ENCODE assay signal across 17 cellular contexts in genomic region chr2:4151521-4151920, GRCh38.
DNase-seq lines count a peak whose midpoint lies in the region; ATAC-seq and TF ChIP-seq lines count a peak whose summit lies in the region.
"Had no signal": no experiment of that assay in that cellular context is flagged by ENCODE, and none has a peak within 500 bp of the region (broad histone marks: within the 10 kb centered on the region; RNA-seq: fewer than 3 reads in every experiment).

No MANE protein-coding gene starts in this region.

- intact Hi-C loops in esophagus muscularis mucosa (cut with DNase I), result no loop called here

- H3K4me1 ChIP-seq in esophagus muscularis mucosa, result no peaks in the 10 kb centered on the region
- H3K4me1 ChIP-seq: BLaER1, Caco-2 had no signal

- no peaks in the 10 kb centered on the region for H3K36me3 ChIP-seq in esophagus muscularis mucosa
- H3K36me3 ChIP-seq: BLaER1 had no signal

- H3K27ac Mint-ChIP-seq in osteocyte (ENCODE audit: unreplicated experiment), result peak overlapping the region; percentile 72
- H3K27ac Mint-ChIP-seq in stimulated activated effector memory CD8-positive, alpha-beta T cell treated with anti-CD3 and anti-CD28 coated beads, Interleukin-12 subunit alpha, Interleukin-12 subunit beta, amount 100 ng/mL, for 72 hours, result no peak overlapping the region
- H3K27ac Mint-ChIP-seq: B cell; CD4-positive, CD25-positive, alpha-beta regulatory T cell; CD8-positive, alpha-beta T cell had no signal

- H3K9me3 ChIP-seq in esophagus muscularis mucosa, result peaks cover 0 to 5% (median 0%) of the 10 kb centered on the region in 4 donors
- H3K9me3 ChIP-seq: Caco-2 had no signal

- H3K9me3 Mint-ChIP-seq in osteocyte (ENCODE audit: unreplicated experiment), result peaks cover 27% of the 10 kb centered on the region
- peaks cover 19% of the 10 kb centered on the region for H3K9me3 Mint-ChIP-seq in stimulated activated effector memory CD8-positive, alpha-beta T cell treated with anti-CD3 and anti-CD28 coated beads, Interleukin-12 subunit alpha, Interleukin-12 subunit beta, amount 100 ng/mL, for 72 hours

- H3K27ac ChIP-seq in esophagus muscularis mucosa (replicated peaks in 1 of 4), result no peak overlapping the region
- H3K27ac ChIP-seq: BLaER1, C4-2B, GM23248 had no signal

- TF ChIP-seq POLR2A in esophagus muscularis mucosa (IDR thresholded peaks at IDR 0.05; ENCODE audit: low read depth), result no peak

- DNase-seq in NCI-H774 (lab: John Stamatoyannopoulos, UW), result peak; percentile 23
- DNase-seq in esophagus muscularis mucosa (ENCODE audit: extremely low spot score), result peak; percentile 42
- DNase-seq in osteocyte (ENCODE audit: extremely low spot score, unreplicated experiment), result no peak
- DNase-seq in NK-92 (lab: John Stamatoyannopoulos, UW; ENCODE audit: unreplicated experiment), result no peak
- DNase-seq in stimulated activated effector memory CD8-positive, alpha-beta T cell treated with anti-CD3 and anti-CD28 coated beads, Interleukin-12 subunit alpha, Interleukin-12 subunit beta, amount 100 ng/mL, for 72 hours (ENCODE audit: low spot score in 2 of 2), result no peak
- no peak for DNase-seq in NCI-H2081 treated with DMSO at 0.1 percent for 48 hours (lab: John Stamatoyannopoulos, UW)
- DNase-seq: Caco-2; CD4-positive, CD25-positive, alpha-beta regulatory T cell; CD8-positive, alpha-beta T cell; DMS153; DND-41; GM23248; H7; HCEC 1CT had no signal

- no peak overlapping the region for H3K4me3 ChIP-seq in esophagus muscularis mucosa
- H3K4me3 ChIP-seq: BLaER1, GM23248 had no signal

- H3K4me3 Mint-ChIP-seq in osteocyte (ENCODE audit: unreplicated experiment), result no peak overlapping the region
- no peak overlapping the region for H3K4me3 Mint-ChIP-seq in stimulated activated effector memory CD8-positive, alpha-beta T cell treated with anti-CD3 and anti-CD28 coated beads, Interleukin-12 subunit alpha, Interleukin-12 subunit beta, amount 100 ng/mL, for 72 hours
- H3K4me3 Mint-ChIP-seq: B cell; CD8-positive, alpha-beta T cell had no signal

- H3K36me3 Mint-ChIP-seq in osteocyte (ENCODE audit: unreplicated experiment), result peaks cover 2% of the 10 kb centered on the region
- no peaks in the 10 kb centered on the region for H3K36me3 Mint-ChIP-seq in stimulated activated effector memory CD8-positive, alpha-beta T cell treated with anti-CD3 and anti-CD28 coated beads, Interleukin-12 subunit alpha, Interleukin-12 subunit beta, amount 100 ng/mL, for 72 hours
- H3K36me3 Mint-ChIP-seq: CD4-positive, CD25-positive, alpha-beta regulatory T cell; CD8-positive, alpha-beta T cell had no signal

- H3K27me3 Mint-ChIP-seq in osteocyte (ENCODE audit: unreplicated experiment), result no peaks in the 10 kb centered on the region
- H3K27me3 Mint-ChIP-seq: B cell; CD4-positive, CD25-positive, alpha-beta regulatory T cell had no signal

- no peaks in the 10 kb centered on the region for H3K27me3 ChIP-seq in esophagus muscularis mucosa
- H3K27me3 ChIP-seq: BLaER1 had no signal

- no peak for ATAC-seq in stimulated activated effector memory CD8-positive, alpha-beta T cell treated with anti-CD3 and anti-CD28 coated beads, Interleukin-12 subunit alpha, Interleukin-12 subunit beta, amount 100 ng/mL, for 72 hours
- ATAC-seq: CD8-positive, alpha-beta T cell had no signal

- no peak for TF ChIP-seq EP300 in esophagus muscularis mucosa (IDR thresholded peaks at IDR 0.05)

- WGBS in esophagus muscularis mucosa, result 70% methylated on average over 2 of the region's 2 CpGs

- H3K4me1 Mint-ChIP-seq in osteocyte (ENCODE audit: unreplicated experiment), result peaks cover 23% of the 10 kb centered on the region
- no peaks in the 10 kb centered on the region for H3K4me1 Mint-ChIP-seq in stimulated activated effector memory CD8-positive, alpha-beta T cell treated with anti-CD3 and anti-CD28 coated beads, Interleukin-12 subunit alpha, Interleukin-12 subunit beta, amount 100 ng/mL, for 72 hours
- H3K4me1 Mint-ChIP-seq: B cell; CD4-positive, CD25-positive, alpha-beta regulatory T cell had no signal

- TF ChIP-seq CTCF in esophagus muscularis mucosa (IDR thresholded peaks at IDR 0.05) (no peak), osteocyte (IDR thresholded peaks at IDR 0.05) (no peak)

Comparison
In these comparisons a context has a peak if more than half of its experiments do, and no peak if none do; other contexts are left out.
1. DNase-seq: peak in NCI-H774 (single experiment) and esophagus muscularis mucosa (single experiment); none in osteocyte (single experiment), NK-92 (single experiment), stimulated activated effector memory CD8-positive, alpha-beta T cell treated with anti-CD3 and anti-CD28 coated beads, Interleukin-12 subunit alpha, Interleukin-12 subunit beta, amount 100 ng/mL, for 72 hours (0 of 2) and NCI-H2081 treated with DMSO at 0.1 percent for 48 hours (single experiment).